ENCODE assay signal across 1 cellular context in genomic region chr3:159877924-159878323, GRCh38.
TF ChIP-seq lines count a peak whose summit lies in the region.

No MANE protein-coding gene starts in this region.

TF ChIP-seq in A549, 52 proteins besides CTCF, POLR2A, EP300 and RAD21 (continued from another document):
- TF ChIP-seq PBX3 (IDR thresholded peaks at IDR 0.05) (no peak), CHD4 (IDR thresholded peaks at IDR 0.05; ENCODE audit: borderline replicate concordance) (no peak), REST (IDR thresholded peaks at IDR 0.05) (no peak), FOSB (CRISPR knock-in tag; IDR thresholded peaks at IDR 0.05) (no peak), ZSCAN20 (CRISPR knock-in tag; IDR thresholded peaks at IDR 0.05) (no peak)
